23 cellular contexts compared by ENCODE assay signal in the genomic region with DNA sequence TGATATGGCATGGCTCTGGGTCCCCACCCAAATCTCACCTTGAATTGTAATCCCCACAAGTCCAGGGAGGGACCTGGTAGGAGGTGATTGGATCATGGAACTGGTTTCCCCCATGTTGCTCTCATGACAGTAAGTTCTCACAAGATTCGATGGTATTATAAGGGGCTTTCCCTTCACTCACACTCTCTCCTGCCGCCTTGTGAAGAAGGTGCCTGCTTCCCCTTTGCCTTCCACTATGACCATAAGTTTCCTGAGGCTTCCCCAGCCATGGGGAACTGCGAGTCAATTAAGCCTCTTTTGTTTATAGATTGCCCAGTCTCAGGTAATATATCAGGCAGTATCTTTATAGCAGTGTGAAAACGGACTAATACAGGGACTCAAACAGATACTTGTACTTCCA.
"Had no signal": no experiment of that assay in that cellular context is flagged by ENCODE, and none has a peak within 500 bp of the region (broad histone marks: within the 10 kb centered on the region; RNA-seq: fewer than 3 reads in every experiment).

No MANE protein-coding gene starts in this region.

- H3K27ac Mint-ChIP-seq: activated CD4-positive, alpha-beta T cell treated with anti-CD3 and anti-CD28 coated beads, Interleukin-2, amount 10 ng/mL, durations not matched to agents 7 days and 5 days; activated CD8-positive, alpha-beta memory T cell treated with anti-CD3 and anti-CD28 coated beads, Interleukin-2, amount 10 ng/mL, durations not matched to agents 7 days and 5 days; activated CD8-positive, alpha-beta T cell treated with anti-CD3 and anti-CD28 coated beads for 36 hours; activated naive CD4-positive, alpha-beta T cell treated with anti-CD3 and anti-CD28 coated beads, Interleukin-2, amount 10 ng/mL, durations not matched to agents 7 days and 5 days; effector memory CD8-positive, alpha-beta T cell; nephron progenitor cell; T-cell; T-helper 2 cell treated with Interferon-gamma antibody and Interleukin-4, amounts not matched to agents 5 μg/mL and 100 μg/mL, for 36 hours had no signal

- H3K27ac ChIP-seq: body of pancreas, cardiac muscle cell, esophagus muscularis mucosa, vagina, WERI-Rb-1 had no signal

- DNase-seq: activated CD4-positive, alpha-beta T cell treated with anti-CD3 and anti-CD28 coated beads, Interleukin-2, amount 10 ng/mL, durations not matched to agents 7 days and 5 days; activated CD4-positive, CD25-positive, alpha-beta regulatory T cell treated with anti-CD3 and anti-CD28 coated beads, Interleukin-2, amount 50 U/mL, for 72 hours; activated CD8-positive, alpha-beta memory T cell treated with anti-CD3 and anti-CD28 coated beads, Interleukin-2, amount 10 ng/mL, durations not matched to agents 7 days and 5 days; activated CD8-positive, alpha-beta T cell treated with anti-CD3 and anti-CD28 coated beads for 36 hours; activated effector memory CD4-positive, alpha-beta T cell treated with anti-CD3 and anti-CD28 coated beads, Interleukin-2, amount 50 U/mL, for 16 hours; activated naive CD4-positive, alpha-beta T cell treated with anti-CD3 and anti-CD28 coated beads, Interleukin-2, amount 10 ng/mL, durations not matched to agents 7 days and 5 days; activated T-cell treated with anti-CD3 and anti-CD28 coated beads for 4 hours; body of pancreas; dermis blood vessel endothelial cell; effector memory CD8-positive, alpha-beta T cell; glutamatergic neuron; left ventricle myocardium superior; nephron progenitor cell; sigmoid colon; stimulated activated CD4-positive, alpha-beta T cell treated with anti-CD3 and anti-CD28 coated beads, Interleukin-15, amount 100 ng/mL, for 24 hours; stimulated activated naive CD4-positive, alpha-beta T cell; T-cell; thyroid gland; WERI-Rb-1 had no signal

- H3K9me3 Mint-ChIP-seq: activated CD4-positive, alpha-beta T cell treated with anti-CD3 and anti-CD28 coated beads, Interleukin-2, amount 10 ng/mL, durations not matched to agents 7 days and 5 days; effector memory CD8-positive, alpha-beta T cell; nephron progenitor cell; T-cell had no signal

- H3K36me3 Mint-ChIP-seq: activated CD8-positive, alpha-beta memory T cell treated with anti-CD3 and anti-CD28 coated beads, Interleukin-2, amount 10 ng/mL, durations not matched to agents 7 days and 5 days; activated naive CD4-positive, alpha-beta T cell treated with anti-CD3 and anti-CD28 coated beads, Interleukin-2, amount 10 ng/mL, durations not matched to agents 7 days and 5 days; T-cell had no signal

- ATAC-seq: activated CD8-positive, alpha-beta memory T cell treated with anti-CD3 and anti-CD28 coated beads, Interleukin-2, amount 10 ng/mL, durations not matched to agents 7 days and 5 days; activated CD8-positive, alpha-beta T cell treated with anti-CD3 and anti-CD28 coated beads for 36 hours; body of pancreas; effector memory CD8-positive, alpha-beta T cell; left ventricle myocardium superior; T-cell had no signal

- H3K4me3 Mint-ChIP-seq: activated CD4-positive, alpha-beta T cell treated with anti-CD3 and anti-CD28 coated beads, Interleukin-2, amount 10 ng/mL, durations not matched to agents 7 days and 5 days; activated CD8-positive, alpha-beta memory T cell treated with anti-CD3 and anti-CD28 coated beads, Interleukin-2, amount 10 ng/mL, durations not matched to agents 7 days and 5 days; activated CD8-positive, alpha-beta T cell treated with anti-CD3 and anti-CD28 coated beads for 36 hours; activated naive CD4-positive, alpha-beta T cell treated with anti-CD3 and anti-CD28 coated beads, Interleukin-2, amount 10 ng/mL, durations not matched to agents 7 days and 5 days; effector memory CD8-positive, alpha-beta T cell; nephron progenitor cell; T-cell; T-helper 2 cell treated with Interferon-gamma antibody and Interleukin-4, amounts not matched to agents 5 μg/mL and 100 μg/mL, for 36 hours had no signal
